ENCODE assay signal across 1 cellular context in genomic region chr1:221667504-221667903, GRCh38.
A peak's percentile ranks its signal among the peaks of the same experiment; 100 is the strongest.
TF ChIP-seq lines count a peak whose summit lies in the region.

No MANE protein-coding gene starts in this region.

TF ChIP-seq in K562, 482 proteins besides CTCF, POLR2A, EP300 and RAD21 (continued from another document and continues in another):
- TF ChIP-seq ZNF282 (CRISPR knock-in tag; IDR thresholded peaks at IDR 0.05) (no peak), MITF (IDR thresholded peaks at IDR 0.05) (peak; percentile 88), FOS (IDR thresholded peaks at IDR 0.05; ENCODE audit: extremely low read depth, insufficient read length) (peak; percentile 29), KLF6 (CRISPR knock-in tag; IDR thresholded peaks at IDR 0.05; ENCODE audit: borderline replicate concordance) (peak; percentile 57; the same call in 1 of the 2 replicates), HDAC2 (IDR thresholded peaks at IDR 0.05) (peak; percentile 54; the same call in 1 of the 2 replicates), BACH1 (tag; IDR thresholded peaks at IDR 0.05) (peak; percentile 50; the same call in 1 of the 2 replicates), NCOR1 (IDR thresholded peaks at IDR 0.05) (peak; percentile 51), MYC (IDR thresholded peaks at IDR 0.05; ENCODE audit: low read depth, low read length) (peak; percentile 21; the same call in 1 of the 2 replicates), MYC (CRISPR knock-in tag; IDR thresholded peaks at IDR 0.05; ENCODE audit: borderline replicate concordance, low read depth) (no peak), ZC3H4 (CRISPR knock-in tag; IDR thresholded peaks at IDR 0.05; ENCODE audit: borderline replicate concordance) (no peak), KDM5B (IDR thresholded peaks at IDR 0.05; ENCODE audit: insufficient replicate concordance, low read depth, low read length) (no peak), HDGF (IDR thresholded peaks at IDR 0.05) (no peak), GTF2E2 (tag; IDR thresholded peaks at IDR 0.05) (no peak), TFAM (CRISPR knock-in tag; conservative IDR thresholded peaks at IDR 0.05) (no peak), ELK3 (CRISPR knock-in tag; IDR thresholded peaks at IDR 0.05) (no peak), MAZ (CRISPR knock-in tag; conservative IDR thresholded peaks at IDR 0.05 in 1 of 2, IDR thresholded peaks at IDR 0.05 in 1 of 2) (peak in 1 of 2 experiments; percentile 53; a peak in 1 of 4 replicates), UBTF (IDR thresholded peaks at IDR 0.05; ENCODE audit: borderline replicate concordance in 1 of 2, low read depth in 2 of 2, low read length in 2 of 2) (peak in 1 of 2 experiments; percentile 23; a peak in 1 of 4 replicates), ZNF512 (tag; IDR thresholded peaks at IDR 0.05) (no peak), CBX5 (IDR thresholded peaks at IDR 0.05; ENCODE audit: borderline replicate concordance, low read depth) (no peak), CTBP1 (IDR thresholded peaks at IDR 0.05; ENCODE audit: borderline replicate concordance) (peak; percentile 35; the same call in 1 of the 2 replicates), ELF2 (CRISPR knock-in tag; IDR thresholded peaks at IDR 0.05) (0 out of 2 replicates have a peak, but pooled peaks have one; percentile 9), ATF1 (CRISPR knock-in tag; IDR thresholded peaks at IDR 0.05) (no peak), ATF1 (tag; IDR thresholded peaks at IDR 0.05) (peak; percentile 32; the same call in 1 of the 2 replicates), STAG1 (CRISPR knock-in tag; IDR thresholded peaks at IDR 0.05; ENCODE audit: borderline replicate concordance) (no peak), SMARCA5 (IDR thresholded peaks at IDR 0.05) (no peak), ZNF589 (CRISPR knock-in tag; IDR thresholded peaks at IDR 0.05; ENCODE audit: low read depth) (0 out of 2 replicates have a peak, but pooled peaks have one; percentile 71), ATF3 (IDR thresholded peaks at IDR 0.05) (peak; percentile 85), ATF3 (CRISPR knock-in tag; conservative IDR thresholded peaks at IDR 0.05) (no peak), PML (IDR thresholded peaks at IDR 0.05; ENCODE audit: low read length) (peak; percentile 19; the same call in 1 of the 2 replicates), ZKSCAN1 (IDR thresholded peaks at IDR 0.05; ENCODE audit: low read depth, low read length) (no peak), TCF3 (CRISPR knock-in tag; IDR thresholded peaks at IDR 0.05) (peak; percentile 48; the same call in 1 of the 2 replicates), MTA1 (IDR thresholded peaks at IDR 0.05; ENCODE audit: borderline replicate concordance) (no peak), CREM (IDR thresholded peaks at IDR 0.05; ENCODE audit: low read depth) (peak; percentile 45; the same call in 1 of the 2 replicates), PPARD (CRISPR knock-in tag; IDR thresholded peaks at IDR 0.05) (no peak), ARID2 (IDR thresholded peaks at IDR 0.05) (no peak), MCM7 (IDR thresholded peaks at IDR 0.05) (no peak), TRIM24 (IDR thresholded peaks at IDR 0.05) (peak; percentile 84 to 88), PTRF (tag; IDR thresholded peaks at IDR 0.05) (peak; percentile 33; the same call in 1 of the 2 replicates), TFAP4 (CRISPR knock-in tag; IDR thresholded peaks at IDR 0.05; ENCODE audit: borderline replicate concordance) (no peak), NFE2 (IDR thresholded peaks at IDR 0.05; ENCODE audit: low read depth) (peak; percentile 76), ZNF239 (CRISPR knock-in tag; IDR thresholded peaks at IDR 0.05) (peak; percentile 56), SMAD2 (IDR thresholded peaks at IDR 0.05; ENCODE audit: low read depth, low read length) (no peak), USF2 (CRISPR knock-in tag; IDR thresholded peaks at IDR 0.05) (peak; percentile 16; the same call in 1 of the 2 replicates), DPF2 (IDR thresholded peaks at IDR 0.05) (peak; percentile 88), SMARCC2 (IDR thresholded peaks at IDR 0.05; ENCODE audit: low read depth) (peak; percentile 67; the same call in 1 of the 2 replicates), LEF1 (IDR thresholded peaks at IDR 0.05) (peak; percentile 40; the same call in 1 of the 2 replicates), SOX6 (IDR thresholded peaks at IDR 0.05) (peak; percentile 63), TCF7 (IDR thresholded peaks at IDR 0.05; ENCODE audit: borderline replicate concordance) (no peak), BMI1 (IDR thresholded peaks at IDR 0.05; ENCODE audit: low read length) (no peak), HNRNPK (IDR thresholded peaks at IDR 0.05; ENCODE audit: low read depth, low read length, poor library complexity, severe bottlenecking) (no peak), JUN (IDR thresholded peaks at IDR 0.05; ENCODE audit: borderline replicate concordance, low read depth, low read length) (peak; percentile 88; the same call in 1 of the 2 replicates), JUN (CRISPR knock-in tag; IDR thresholded peaks at IDR 0.05; ENCODE audit: borderline replicate concordance) (no peak), ZEB2 (IDR thresholded peaks at IDR 0.05) (0 out of 2 replicates have a peak, but pooled peaks have one; percentile 19), POLR2G (IDR thresholded peaks at IDR 0.05; ENCODE audit: low read depth, low read length) (no peak), ZNF639 (CRISPR knock-in tag; conservative IDR thresholded peaks at IDR 0.05 in 1 of 2, IDR thresholded peaks at IDR 0.05 in 1 of 2) (peak in 1 of 2 experiments; percentile 51; a peak in 1 of 4 replicates), PHF21A (IDR thresholded peaks at IDR 0.05; ENCODE audit: borderline replicate concordance, low read depth) (peak; percentile 55; the same call in 1 of the 2 replicates), CGGBP1 (CRISPR knock-in tag; IDR thresholded peaks at IDR 0.05) (no peak), HMG20A (CRISPR knock-in tag; conservative IDR thresholded peaks at IDR 0.05) (no peak), RFX5 (IDR thresholded peaks at IDR 0.05; ENCODE audit: low read depth, low read length) (no peak), TBL1XR1 (IDR thresholded peaks at IDR 0.05; ENCODE audit: low read length in 2 of 2) (no peak), JUND (IDR thresholded peaks at IDR 0.05; ENCODE audit: borderline replicate concordance, low read depth, low read length) (peak; percentile 94), JUND (tag; IDR thresholded peaks at IDR 0.05; ENCODE audit: borderline replicate concordance, low read depth, low read length) (peak; percentile 94), RCOR1 (IDR thresholded peaks at IDR 0.05; ENCODE audit: borderline replicate concordance in 1 of 2, low read depth in 2 of 2, low read length in 2 of 2) (peak in 1 of 2 experiments; percentile 84; a peak in 2 of 4 replicates), ZNF583 (CRISPR knock-in tag; IDR thresholded peaks at IDR 0.05) (0 out of 2 replicates have a peak, but pooled peaks have one; percentile 23)
- TF ChIP-seq, protein P1, sequence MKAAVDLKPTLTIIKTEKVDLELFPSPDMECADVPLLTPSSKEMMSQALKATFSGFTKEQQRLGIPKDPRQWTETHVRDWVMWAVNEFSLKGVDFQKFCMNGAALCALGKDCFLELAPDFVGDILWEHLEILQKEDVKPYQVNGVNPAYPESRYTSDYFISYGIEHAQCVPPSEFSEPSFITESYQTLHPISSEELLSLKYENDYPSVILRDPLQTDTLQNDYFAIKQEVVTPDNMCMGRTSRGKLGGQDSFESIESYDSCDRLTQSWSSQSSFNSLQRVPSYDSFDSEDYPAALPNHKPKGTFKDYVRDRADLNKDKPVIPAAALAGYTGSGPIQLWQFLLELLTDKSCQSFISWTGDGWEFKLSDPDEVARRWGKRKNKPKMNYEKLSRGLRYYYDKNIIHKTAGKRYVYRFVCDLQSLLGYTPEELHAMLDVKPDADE (conservative IDR thresholded peaks at IDR 0.05; ENCODE audit: control insufficient read depth, low read depth, low read length): no peak
- TF ChIP-seq, protein P2, sequence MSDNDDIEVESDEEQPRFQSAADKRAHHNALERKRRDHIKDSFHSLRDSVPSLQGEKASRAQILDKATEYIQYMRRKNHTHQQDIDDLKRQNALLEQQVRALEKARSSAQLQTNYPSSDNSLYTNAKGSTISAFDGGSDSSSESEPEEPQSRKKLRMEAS (CRISPR knock-in tag; IDR thresholded peaks at IDR 0.05): no peak
